ENCODE assay signal across 19 cellular contexts in the genomic region with DNA sequence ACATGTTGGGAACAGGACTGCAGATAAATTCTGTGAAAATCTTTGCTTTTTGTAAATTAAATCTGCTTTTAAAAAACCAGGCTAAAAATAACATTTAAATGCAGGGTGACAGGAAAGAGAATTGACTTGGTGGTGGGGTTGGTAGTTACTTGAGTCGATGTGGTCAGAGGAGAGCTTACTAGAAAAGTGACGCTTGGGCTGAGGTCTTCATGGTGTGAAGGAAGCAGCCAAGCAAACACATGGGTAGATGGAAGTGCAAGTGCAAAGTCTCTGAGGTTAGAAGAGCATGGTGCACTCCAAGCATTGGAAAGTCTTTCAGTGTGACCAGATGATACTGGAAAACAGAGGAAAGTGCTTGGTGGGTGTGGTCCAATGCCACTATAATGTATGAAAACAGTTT.
"Had no signal": no experiment of that assay in that cellular context is flagged by ENCODE, and none has a peak within 500 bp of the region (broad histone marks: within the 10 kb centered on the region; RNA-seq: fewer than 3 reads in every experiment).

No MANE protein-coding gene starts in this region.

- H3K27ac Mint-ChIP-seq: activated naive CD4-positive, alpha-beta T cell treated with anti-CD3 and anti-CD28 coated beads, Interleukin-2, amount 10 ng/mL, durations not matched to agents 7 days and 5 days; activated naive CD8-positive, alpha-beta T cell treated with anti-CD3 and anti-CD28 coated beads, Interleukin-2, amount 50 U/mL, for 24 hours; dendritic cell treated with granulocyte-macrophage colony-stimulating factor and Interleukin-4, amounts not matched to agents 40 ng/mL and 50 ng/mL, for 4 days; naive thymus-derived CD8-positive, alpha-beta T cell; progenitor cell of endocrine pancreas; stimulated activated naive CD8-positive, alpha-beta T cell treated with anti-CD3 and anti-CD28 coated beads, Interleukin-15, Interleukin-2, amounts not matched to agents 100 ng/mL and 50 ng/mL, for 24 hours had no signal

- H3K4me3 Mint-ChIP-seq: activated naive CD4-positive, alpha-beta T cell treated with anti-CD3 and anti-CD28 coated beads, Interleukin-2, amount 10 ng/mL, durations not matched to agents 7 days and 5 days; activated naive CD8-positive, alpha-beta T cell treated with anti-CD3 and anti-CD28 coated beads, Interleukin-2, amount 50 U/mL, for 24 hours; dendritic cell treated with granulocyte-macrophage colony-stimulating factor and Interleukin-4, amounts not matched to agents 40 ng/mL and 50 ng/mL, for 4 days; naive thymus-derived CD8-positive, alpha-beta T cell; stimulated activated naive CD8-positive, alpha-beta T cell treated with anti-CD3 and anti-CD28 coated beads, Interleukin-15, Interleukin-2, amounts not matched to agents 100 ng/mL and 50 ng/mL, for 24 hours had no signal

- H3K4me1 Mint-ChIP-seq: activated naive CD4-positive, alpha-beta T cell treated with anti-CD3 and anti-CD28 coated beads, Interleukin-2, amount 10 ng/mL, durations not matched to agents 7 days and 5 days had no signal

- H3K9me3 ChIP-seq: right atrium auricular region, spleen, tibial artery had no signal

- H3K36me3 Mint-ChIP-seq: activated naive CD4-positive, alpha-beta T cell treated with anti-CD3 and anti-CD28 coated beads, Interleukin-2, amount 10 ng/mL, durations not matched to agents 7 days and 5 days had no signal

- H3K4me3 ChIP-seq: lung, right atrium auricular region, spleen, tibial artery had no signal

- H3K27me3 Mint-ChIP-seq: dendritic cell treated with granulocyte-macrophage colony-stimulating factor and Interleukin-4, amounts not matched to agents 40 ng/mL and 50 ng/mL, for 4 days had no signal

- H3K36me3 ChIP-seq: right atrium auricular region, spleen, tibial artery had no signal

- H3K27ac ChIP-seq: foreskin keratinocyte, right atrium auricular region, spleen, tibial artery had no signal

- H3K27me3 ChIP-seq: foreskin keratinocyte, right atrium auricular region, tibial artery had no signal

- H3K4me1 ChIP-seq: foreskin keratinocyte had no signal

- H3K9me3 Mint-ChIP-seq: activated naive CD4-positive, alpha-beta T cell treated with anti-CD3 and anti-CD28 coated beads, Interleukin-2, amount 10 ng/mL, durations not matched to agents 7 days and 5 days; activated naive CD8-positive, alpha-beta T cell treated with anti-CD3 and anti-CD28 coated beads, Interleukin-2, amount 50 U/mL, for 24 hours; dendritic cell treated with granulocyte-macrophage colony-stimulating factor and Interleukin-4, amounts not matched to agents 40 ng/mL and 50 ng/mL, for 4 days; naive thymus-derived CD8-positive, alpha-beta T cell; stimulated activated naive CD8-positive, alpha-beta T cell treated with anti-CD3 and anti-CD28 coated beads, Interleukin-15, Interleukin-2, amounts not matched to agents 100 ng/mL and 50 ng/mL, for 24 hours had no signal

- DNase-seq: activated CD4-positive, alpha-beta T cell treated with anti-CD3 and anti-CD28 coated beads for 1 hour; activated CD4-positive, alpha-beta T cell treated with anti-CD3 and anti-CD28 coated beads, Interleukin-2, amount 50 U/mL, for 1 hour; activated naive CD4-positive, alpha-beta T cell treated with anti-CD3 and anti-CD28 coated beads, Interleukin-2, amount 10 ng/mL, durations not matched to agents 7 days and 5 days; activated naive CD8-positive, alpha-beta T cell treated with anti-CD3 and anti-CD28 coated beads, Interleukin-2, amount 50 U/mL, for 24 hours; activated T-cell treated with anti-CD3 and anti-CD28 coated beads, Interleukin-2, amount 50 U/mL, for 48 hours; effector CD4-positive, alpha-beta T cell; foreskin keratinocyte; naive thymus-derived CD8-positive, alpha-beta T cell; spleen; stimulated activated CD4-positive, alpha-beta T cell treated with anti-CD3 and anti-CD28 coated beads, Interleukin-4, amount 100 ng/mL, for 24 hours; substantia nigra; T-helper 9 cell; tibial artery had no signal

- ATAC-seq: activated naive CD8-positive, alpha-beta T cell treated with anti-CD3 and anti-CD28 coated beads, Interleukin-2, amount 50 U/mL, for 24 hours; foreskin keratinocyte; left lobe of liver; naive thymus-derived CD8-positive, alpha-beta T cell had no signal
